ENCODE assay signal across 12 cellular contexts in the genomic region with DNA sequence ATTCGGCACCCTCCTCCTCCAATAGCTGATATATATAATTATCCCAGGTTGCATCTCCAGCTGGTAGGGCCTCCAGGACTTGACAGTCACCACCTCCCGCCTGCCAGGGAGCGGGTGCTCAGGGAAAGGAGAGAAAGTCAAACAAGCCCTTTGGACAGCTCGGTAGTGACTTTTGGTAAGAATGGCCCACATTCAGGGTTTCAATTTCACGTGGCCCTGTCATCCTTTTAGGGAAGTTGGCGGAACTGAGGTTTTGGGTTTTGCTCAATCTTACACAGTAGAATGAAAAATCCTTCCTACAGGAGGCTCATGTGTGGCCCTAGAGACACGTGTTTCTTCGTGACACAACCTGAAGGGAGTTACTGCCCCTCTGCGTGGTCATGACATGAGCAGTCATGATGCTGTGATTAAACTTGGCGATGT. TPM values are rescaled to one million over a fixed set of nuclear protein-coding genes. Genes with fewer than 3 reads are reported as not detected.
A peak's percentile ranks its signal among the peaks of the same experiment; 100 is the strongest.
DNase-seq lines count a peak whose midpoint lies in the region; ATAC-seq, FAIRE-seq and TF ChIP-seq lines count a peak whose summit lies in the region.
"Had no signal": no experiment of that assay in that cellular context is flagged by ENCODE, and none has a peak within 500 bp of the region (broad histone marks: within the 10 kb centered on the region; RNA-seq: fewer than 3 reads in every experiment).

No MANE protein-coding gene starts in this region.

- DNase-seq in GM12892 (ENCODE audit: insufficient read length) (peak; percentile 42), NCI-H748 (lab: John Stamatoyannopoulos, UW; ENCODE audit: unreplicated experiment) (no peak), mucosa of gallbladder (ENCODE audit: low spot score) (no peak), NCI-H2196 (lab: John Stamatoyannopoulos, UW; ENCODE audit: unreplicated experiment) (no peak)
- no peak for DNase-seq in activated CD8-positive, alpha-beta T cell treated with anti-CD3 and anti-CD28 coated beads for 36 hours
- DNase-seq: H9, NCI-H1694 treated with DMSO at 0.1 percent for 48 hours had no signal

- CTCF ChIA-PET in activated CD8-positive, alpha-beta T cell treated with anti-CD3 and anti-CD28 coated beads for 36 hours (lab: Charles Lee) = interaction anchor here (1.2 to 2.2 kb wide), 2 partner anchors 12 to 65 kb away, joined by 3 to 9 read pairs; no protein-coding TSS in a partner anchor

- H3K36me3 Mint-ChIP-seq in activated T-helper 17 cell treated with anti-CD3 and anti-CD28 coated beads, Interleukin-2, amount 50 U/mL, for 72 hours (ENCODE audit: low read depth) = no peaks in the 10 kb centered on the region
- H3K36me3 Mint-ChIP-seq in activated CD8-positive, alpha-beta T cell treated with anti-CD3 and anti-CD28 coated beads for 36 hours (ENCODE audit: low read depth) = no peaks in the 10 kb centered on the region

- POLR2A ChIA-PET in activated CD8-positive, alpha-beta T cell treated with anti-CD3 and anti-CD28 coated beads for 36 hours (lab: Charles Lee) = no interaction called here

- no peak overlapping the region for H3K27ac Mint-ChIP-seq in activated T-helper 17 cell treated with anti-CD3 and anti-CD28 coated beads, Interleukin-2, amount 50 U/mL, for 72 hours
- H3K27ac Mint-ChIP-seq in activated CD8-positive, alpha-beta T cell treated with anti-CD3 and anti-CD28 coated beads for 36 hours = no peak overlapping the region

- ATAC-seq in GM19463 (IDR thresholded peaks at IDR 0.05; ENCODE audit: unreplicated experiment) = peak; percentile 95
- ATAC-seq in HG03097 (IDR thresholded peaks at IDR 0.05; ENCODE audit: low FRiP score, unreplicated experiment) = peak; percentile 54
- ATAC-seq in activated T-helper 17 cell treated with anti-CD3 and anti-CD28 coated beads, Interleukin-2, amount 50 U/mL, for 72 hours (replicated peaks) = peak; percentile 86
- no peak for ATAC-seq in activated CD8-positive, alpha-beta T cell treated with anti-CD3 and anti-CD28 coated beads for 36 hours

- TF ChIP-seq POLR2A in GM12892 (IDR thresholded peaks at IDR 0.05; ENCODE audit: low read depth, low read length) = no peak

- no peaks in the 10 kb centered on the region for H3K4me1 Mint-ChIP-seq in activated T-helper 17 cell treated with anti-CD3 and anti-CD28 coated beads, Interleukin-2, amount 50 U/mL, for 72 hours
- H3K4me1 Mint-ChIP-seq in activated CD8-positive, alpha-beta T cell treated with anti-CD3 and anti-CD28 coated beads for 36 hours (ENCODE audit: low read depth) = no peaks in the 10 kb centered on the region

- peak; percentile 73 for FAIRE-seq in GM12892 (lab: Jason Lieb, UNC)

- no peaks in the 10 kb centered on the region for H3K27me3 Mint-ChIP-seq in activated T-helper 17 cell treated with anti-CD3 and anti-CD28 coated beads, Interleukin-2, amount 50 U/mL, for 72 hours
- no peaks in the 10 kb centered on the region for H3K27me3 Mint-ChIP-seq in activated CD8-positive, alpha-beta T cell treated with anti-CD3 and anti-CD28 coated beads for 36 hours

- intact Hi-C loops in activated CD8-positive, alpha-beta T cell treated with anti-CD3 and anti-CD28 coated beads for 36 hours (cut with micrococcal nuclease) = no loop called here

- H3K9me3 Mint-ChIP-seq in activated T-helper 17 cell treated with anti-CD3 and anti-CD28 coated beads, Interleukin-2, amount 50 U/mL, for 72 hours = no peaks in the 10 kb centered on the region
- H3K9me3 Mint-ChIP-seq in activated CD8-positive, alpha-beta T cell treated with anti-CD3 and anti-CD28 coated beads for 36 hours = no peaks in the 10 kb centered on the region
- H3K9me3 Mint-ChIP-seq: H9 had no signal

- H3K4me3 Mint-ChIP-seq in activated T-helper 17 cell treated with anti-CD3 and anti-CD28 coated beads, Interleukin-2, amount 50 U/mL, for 72 hours = no peak overlapping the region
- H3K4me3 Mint-ChIP-seq in activated CD8-positive, alpha-beta T cell treated with anti-CD3 and anti-CD28 coated beads for 36 hours = no peak overlapping the region
- H3K4me3 Mint-ChIP-seq: H9 had no signal

- no peak for TF ChIP-seq CTCF in activated CD8-positive, alpha-beta T cell treated with anti-CD3 and anti-CD28 coated beads for 36 hours (IDR thresholded peaks at IDR 0.05)

RNA-seq across cellular contexts. Expression of a gene that starts 44.2 kb away (rescaled TPM):
- polyA plus RNA-seq in GM12892 (2012; ENCODE audit: missing spikeins) = 0.66 TPM
- not detected for total RNA-seq in activated T-helper 17 cell treated with anti-CD3 and anti-CD28 coated beads, Interleukin-2, amount 50 U/mL, for 72 hours
- not detected for total RNA-seq in activated CD8-positive, alpha-beta T cell treated with anti-CD3 and anti-CD28 coated beads for 36 hours
- total RNA-seq in mucosa of gallbladder = 35.6 TPM
- total RNA-seq: H9; pulmonary artery endothelial cell; T-helper 1 cell treated with Interleukin-12 subunit alpha and Interleukin-12 subunit beta and Interleukin-4 antibody, amounts not matched to agents 30 ng/mL and 1 ng/mL, for 36 hours had no signal

Comparison
In these comparisons a context has a peak if more than half of its experiments do, and no peak if none do; other contexts are left out.
1. RNA of a gene that starts 44.2 kb away (total RNA-seq): 35.6 TPM in mucosa of gallbladder (single experiment); not detected in activated T-helper 17 cell treated with anti-CD3 and anti-CD28 coated beads, Interleukin-2, amount 50 U/mL, for 72 hours and not detected in activated CD8-positive, alpha-beta T cell treated with anti-CD3 and anti-CD28 coated beads for 36 hours; every median in the first group is over 10 times any median in the second.